ENCODE assay signal across 1 cellular context in genomic region chr5:95973793-95974325, GRCh38.
A peak's percentile ranks its signal among the peaks of the same experiment; 100 is the strongest.
TF ChIP-seq lines count a peak whose summit lies in the region.

No MANE protein-coding gene starts in this region.

TF ChIP-seq in K562, 482 proteins besides CTCF, POLR2A, EP300 and RAD21 (continued from another document and continues in another):
- peak; percentile 87 for TF ChIP-seq PRDM10 (IDR thresholded peaks at IDR 0.05; ENCODE audit: partially characterized antibody)
- TF ChIP-seq VEZF1 (CRISPR knock-in tag; IDR thresholded peaks at IDR 0.05), result no peak
- 0 out of 2 replicates have a peak, but pooled peaks have one; percentile 33 for TF ChIP-seq SP1 (CRISPR knock-in tag; IDR thresholded peaks at IDR 0.05)
- TF ChIP-seq TFAM (CRISPR knock-in tag; conservative IDR thresholded peaks at IDR 0.05), result no peak
- no peak for TF ChIP-seq ATF2 (CRISPR knock-in tag; IDR thresholded peaks at IDR 0.05)
- TF ChIP-seq HDAC3 (IDR thresholded peaks at IDR 0.05; ENCODE audit: borderline replicate concordance, partially characterized antibody), result peak; percentile 38
- TF ChIP-seq NFIX (CRISPR knock-in tag; IDR thresholded peaks at IDR 0.05; ENCODE audit: low read depth), result no peak
- no peak for TF ChIP-seq HDAC8 (tag; IDR thresholded peaks at IDR 0.05)
- no peak for TF ChIP-seq CLOCK (CRISPR knock-in tag; IDR thresholded peaks at IDR 0.05; ENCODE audit: borderline replicate concordance)
- TF ChIP-seq PBX2 (CRISPR knock-in tag; IDR thresholded peaks at IDR 0.05; ENCODE audit: low read depth), result no peak
- 0 out of 2 replicates have a peak, but pooled peaks have one; percentile 26 for TF ChIP-seq PBX2 (tag; conservative IDR thresholded peaks at IDR 0.05; ENCODE audit: low read depth)
- no peak for TF ChIP-seq YBX1 (IDR thresholded peaks at IDR 0.05)
- no peak for TF ChIP-seq BRF2 (IDR thresholded peaks at IDR 0.05; ENCODE audit: borderline replicate concordance, insufficient read depth, insufficient read length)
- no peak for TF ChIP-seq NR2C1 (IDR thresholded peaks at IDR 0.05)
- TF ChIP-seq NR2C1 (tag; IDR thresholded peaks at IDR 0.05), result no peak
- TF ChIP-seq ZBTB33 (CRISPR knock-in tag; IDR thresholded peaks at IDR 0.05), result no peak
- TF ChIP-seq ZNF398 (CRISPR knock-in tag; IDR thresholded peaks at IDR 0.05), result no peak
- no peak for TF ChIP-seq KHSRP (IDR thresholded peaks at IDR 0.05)
- TF ChIP-seq STAT6 (CRISPR knock-in tag; IDR thresholded peaks at IDR 0.05), result no peak
- TF ChIP-seq FOXP4 (CRISPR knock-in tag; IDR thresholded peaks at IDR 0.05; ENCODE audit: borderline replicate concordance), result no peak
- TF ChIP-seq ZBTB5 (IDR thresholded peaks at IDR 0.05), result no peak
- no peak for TF ChIP-seq ZNF212 (CRISPR knock-in tag; IDR thresholded peaks at IDR 0.05)
- TF ChIP-seq ZBED1 (IDR thresholded peaks at IDR 0.05), result no peak
